In genomic region chr1:159067699-159068621, GRCh38 we compare ENCODE assay signal across 1 cellular context.
TF ChIP-seq lines count a peak whose summit lies in the region.

No MANE protein-coding gene starts in this region.

TF ChIP-seq in GM12878, 131 proteins besides CTCF, POLR2A, EP300 and RAD21 (continued from another document and continues in another):
- TF ChIP-seq ZNF687 (IDR thresholded peaks at IDR 0.05), result peak; percentile 63
- no peak for TF ChIP-seq HCFC1 (IDR thresholded peaks at IDR 0.05; ENCODE audit: low read length)
- no peak for TF ChIP-seq EZH2 (IDR thresholded peaks at IDR 0.05; ENCODE audit: borderline replicate concordance, control insufficient read depth, low read depth, low read length)
- TF ChIP-seq HDAC2 (IDR thresholded peaks at IDR 0.05), result no peak
- TF ChIP-seq YBX1 (IDR thresholded peaks at IDR 0.05), result no peak
- no peak for TF ChIP-seq RAD51 (IDR thresholded peaks at IDR 0.05)
- peak; percentile 88; the same call in 1 of the 2 replicates for TF ChIP-seq TBL1XR1 (IDR thresholded peaks at IDR 0.05; ENCODE audit: low read depth, low read length)
- no peak for TF ChIP-seq SIX5 (IDR thresholded peaks at IDR 0.05; ENCODE audit: low read depth, low read length, severe bottlenecking)
- TF ChIP-seq POLR2AphosphoS5 (IDR thresholded peaks at IDR 0.05; ENCODE audit: low read length), result peak; percentile 43; the same call in 1 of the 2 replicates
- TF ChIP-seq NFXL1 (IDR thresholded peaks at IDR 0.05; ENCODE audit: borderline replicate concordance), result no peak
- TF ChIP-seq HSF1 (IDR thresholded peaks at IDR 0.05; ENCODE audit: low read depth, low read length), result no peak
- no peak for TF ChIP-seq CHD4 (IDR thresholded peaks at IDR 0.05)
- TF ChIP-seq TCF7 (IDR thresholded peaks at IDR 0.05; ENCODE audit: borderline replicate concordance), result no peak
- no peak for TF ChIP-seq TAF1 (IDR thresholded peaks at IDR 0.05; ENCODE audit: borderline replicate concordance, low read depth, low read length)
- peak; percentile 69; the same call in 1 of the 2 replicates for TF ChIP-seq ZNF217 (IDR thresholded peaks at IDR 0.05)
- TF ChIP-seq RUNX3 (IDR thresholded peaks at IDR 0.05; ENCODE audit: low read length), result peak; percentile 69
- no peak for TF ChIP-seq RB1 (IDR thresholded peaks at IDR 0.05; ENCODE audit: borderline replicate concordance)
- peak; percentile 51; the same call in 1 of the 2 replicates for TF ChIP-seq NR2F1 (conservative IDR thresholded peaks at IDR 0.05)
- TF ChIP-seq RELB (IDR thresholded peaks at IDR 0.05; ENCODE audit: low read depth), result peak; percentile 78; the same call in 1 of the 2 replicates
- TF ChIP-seq HDGF (IDR thresholded peaks at IDR 0.05), result no peak
- TF ChIP-seq DPF2 (IDR thresholded peaks at IDR 0.05), result peak; percentile 97
- TF ChIP-seq NFYA (IDR thresholded peaks at IDR 0.05; ENCODE audit: borderline replicate concordance, low read depth, low read length), result no peak
- peak; percentile 88 for TF ChIP-seq CBX5 (IDR thresholded peaks at IDR 0.05; ENCODE audit: low read depth)
- peak; percentile 32; the same call in 1 of the 2 replicates for TF ChIP-seq CBFB (IDR thresholded peaks at IDR 0.05; ENCODE audit: low read depth)
- peak in 1 of 2 experiments; percentile 44; a peak in 1 of 3 replicates for TF ChIP-seq EGR1 (IDR thresholded peaks at IDR 0.05; ENCODE audit: borderline replicate concordance in 1 of 2, low read depth in 2 of 2, low read length in 2 of 2)
- peak; percentile 82 for TF ChIP-seq EED (IDR thresholded peaks at IDR 0.05; ENCODE audit: low read depth)
- TF ChIP-seq ATF7 (IDR thresholded peaks at IDR 0.05; ENCODE audit: low read depth), result peak; percentile 78
- TF ChIP-seq BCLAF1 (IDR thresholded peaks at IDR 0.05), result no peak
- TF ChIP-seq CHD2 (IDR thresholded peaks at IDR 0.05; ENCODE audit: borderline replicate concordance, low read depth, low read length), result 0 out of 2 replicates have a peak, but pooled peaks have one; percentile 31
- TF ChIP-seq MAX (IDR thresholded peaks at IDR 0.05; ENCODE audit: low read depth, low read length), result no peak
- peak; percentile 84 for TF ChIP-seq MTA2 (IDR thresholded peaks at IDR 0.05; ENCODE audit: low read depth)
- TF ChIP-seq TCF12 (IDR thresholded peaks at IDR 0.05; ENCODE audit: low read depth, low read length), result no peak
- TF ChIP-seq CHD1 (IDR thresholded peaks at IDR 0.05; ENCODE audit: low read depth, low read length), result no peak
- TF ChIP-seq PRDM15 (CRISPR knock-in tag; IDR thresholded peaks at IDR 0.05), result no peak
- TF ChIP-seq TARDBP (IDR thresholded peaks at IDR 0.05; ENCODE audit: borderline replicate concordance), result no peak
- peak in 1 of 2 experiments; percentile 89; a peak in 1 of 4 replicates for TF ChIP-seq CEBPB (IDR thresholded peaks at IDR 0.05; ENCODE audit: borderline replicate concordance in 1 of 2, low read depth in 2 of 2, low read length in 2 of 2)
- TF ChIP-seq IRF4 (IDR thresholded peaks at IDR 0.05; ENCODE audit: low read depth, low read length), result peak; percentile 92
- no peak for TF ChIP-seq KAT2A (conservative IDR thresholded peaks at IDR 0.05; ENCODE audit: control insufficient read depth, low read depth, low read length)
- no peak for TF ChIP-seq SP1 (IDR thresholded peaks at IDR 0.05; ENCODE audit: low read depth, low read length)
- TF ChIP-seq JUNB (IDR thresholded peaks at IDR 0.05), result peak; percentile 95
- TF ChIP-seq POU2F2 (IDR thresholded peaks at IDR 0.05; ENCODE audit: borderline replicate concordance, low read depth, low read length), result peak; percentile 94; the same call in 2 of the 3 replicates
- peak; percentile 9 to 11; a peak in 2 of 4 replicates for TF ChIP-seq BHLHE40 (IDR thresholded peaks at IDR 0.05; ENCODE audit: borderline replicate concordance in 1 of 2, low read depth in 2 of 2, low read length in 1 of 2)
- peak; percentile 79 for TF ChIP-seq BMI1 (IDR thresholded peaks at IDR 0.05; ENCODE audit: borderline replicate concordance)
- no peak for TF ChIP-seq SREBF2 (IDR thresholded peaks at IDR 0.05; ENCODE audit: low read length)
- peak; percentile 42; the same call in 1 of the 2 replicates for TF ChIP-seq BACH1 (IDR thresholded peaks at IDR 0.05; ENCODE audit: borderline replicate concordance)
- peak; percentile 93; the same call in 1 of the 2 replicates for TF ChIP-seq MTA3 (IDR thresholded peaks at IDR 0.05; ENCODE audit: borderline replicate concordance, low read length)
- peak; percentile 74 for TF ChIP-seq SMARCA5 (IDR thresholded peaks at IDR 0.05)
- no peak for TF ChIP-seq MLLT1 (IDR thresholded peaks at IDR 0.05)
- TF ChIP-seq TCF3 (IDR thresholded peaks at IDR 0.05; ENCODE audit: borderline replicate concordance, insufficient read depth, low read depth, low read length), result no peak
- TF ChIP-seq ZBED1 (IDR thresholded peaks at IDR 0.05; ENCODE audit: borderline replicate concordance), result 0 out of 2 replicates have a peak, but pooled peaks have one; percentile 50
- TF ChIP-seq IRF3 (IDR thresholded peaks at IDR 0.05), result no peak
- TF ChIP-seq CBX3 (IDR thresholded peaks at IDR 0.05; ENCODE audit: borderline replicate concordance, low read depth), result no peak
- TF ChIP-seq MEF2B (IDR thresholded peaks at IDR 0.05; ENCODE audit: partially characterized antibody, poor library complexity, severe bottlenecking), result peak; percentile 96
- no peak for TF ChIP-seq SRF (IDR thresholded peaks at IDR 0.05; ENCODE audit: low read depth in 2 of 2, low read length in 2 of 2)
- TF ChIP-seq RFX5 (IDR thresholded peaks at IDR 0.05; ENCODE audit: low read depth, low read length), result no peak
- TF ChIP-seq NBN (IDR thresholded peaks at IDR 0.05), result peak; percentile 47
